In genomic region chr16:85379041-85380001, GRCh38 we compare ENCODE assay signal across 18 cellular contexts.
DNase-seq lines count a peak whose midpoint lies in the region; ATAC-seq, FAIRE-seq and TF ChIP-seq lines count a peak whose summit lies in the region.
"Had no signal": no experiment of that assay in that cellular context is flagged by ENCODE, and none has a peak within 500 bp of the region (broad histone marks: within the 10 kb centered on the region; RNA-seq: fewer than 3 reads in every experiment).

No MANE protein-coding gene starts in this region.

- H3K9me2 ChIP-seq in HCT116 (ENCODE audit: insufficient read depth), result no peaks in the 10 kb centered on the region

- peaks cover 90% of the 10 kb centered on the region for H3K4me1 ChIP-seq in BLaER1
- no peaks in the 10 kb centered on the region; a peak in 2 of 4 replicates for H3K4me1 ChIP-seq in HCT116 (ENCODE audit: control insufficient read depth in 1 of 2, insufficient read depth in 2 of 2, low read length in 2 of 2)
- H3K4me1 ChIP-seq in K562 (replicated peaks in 1 of 2; ENCODE audit: control insufficient read depth in 2 of 2, insufficient read depth in 2 of 2, low read length in 2 of 2), result peaks cover 79 to 100% of the 10 kb centered on the region in 2 experiments
- H3K4me1 ChIP-seq in neuronal stem cell (ENCODE audit: control insufficient read depth in 2 of 2, insufficient read depth in 1 of 2, low read depth in 1 of 2, low read length in 2 of 2), result peaks cover 16 to 35% of the 10 kb centered on the region in 2 donors
- peaks cover 14 to 23% of the 10 kb centered on the region in 2 donors for H3K4me1 ChIP-seq in gastrocnemius medialis

- TF ChIP-seq POLR2A in HCT116 (IDR thresholded peaks at IDR 0.05; ENCODE audit: borderline replicate concordance, extremely low read depth, insufficient read depth, insufficient read length), result no peak
- no peak for TF ChIP-seq POLR2A in K562 (conservative IDR thresholded peaks at IDR 0.05)
- TF ChIP-seq POLR2A in gastrocnemius medialis (IDR thresholded peaks at IDR 0.05), result no peak

- ATAC-seq in HCT116 (0 out of 2 replicates have a peak, but pooled peaks have one; percentile 17), K562 (peak; percentile 14), GM21576 (IDR thresholded peaks at IDR 0.05; ENCODE audit: unreplicated experiment) (no peak), gastrocnemius medialis (no peak)
- ATAC-seq: left lung; naive thymus-derived CD4-positive, alpha-beta T cell had no signal

- H3K9ac ChIP-seq in BLaER1 (no peak overlapping the region), HCT116 (ENCODE audit: low read length) (no peak overlapping the region), K562 (ENCODE audit: insufficient read depth in 1 of 2, low read depth in 2 of 2, low read length in 2 of 2) (peak overlapping the region in 1 of 2 experiments; percentile 80; a peak in 2 of 4 replicates), neuronal stem cell (ENCODE audit: low read depth, low read length, poor library complexity) (no peak overlapping the region)

- CTCF ChIA-PET in HCT116 (lab: Charles Lee) (no interaction called here), K562 (lab: Yijun Ruan, JAX; ENCODE audit: low intra/inter-chr PET ratio) (no interaction called here)

- peak overlapping the region; percentile 86 for H2AK5ac ChIP-seq in neuronal stem cell (ENCODE audit: low read depth, low read length)

- H4K91ac ChIP-seq in neuronal stem cell (ENCODE audit: low read depth, low read length, poor library complexity), result no peak overlapping the region

- RAD21 ChIA-PET in HCT116 (lab: Charles Lee; ENCODE audit: low non-redundant PET in 1 of 2, low total read pairs in 2 of 2, uncharacterized antibody in 2 of 2, unreplicated experiment in 2 of 2), result no interaction called here

- DNase-seq in HCT116 (ENCODE audit: low read depth, low spot score) (no peak), K562 (ENCODE audit: extremely low read depth in 1 of 4, low spot score in 3 of 4) (peak; percentile 55 to 70 (median 58)), neuronal stem cell (ENCODE audit: low spot score) (no peak), gastrocnemius medialis (no peak)
- DNase-seq in central memory CD4-positive, alpha-beta T cell, result no peak
- DNase-seq: activated CD4-positive, alpha-beta T cell treated with anti-CD3 and anti-CD28 coated beads, Interleukin-2, amount 50 U/mL, for 48 hours; activated naive CD4-positive, alpha-beta T cell treated with anti-CD3 and anti-CD28 coated beads, Interleukin-2, amount 50 U/mL, for 16 hours; hypothalamus; left lung; naive thymus-derived CD4-positive, alpha-beta T cell; NCI-H1048; NCI-H1694; RPMI8226; transverse colon had no signal

- TF ChIP-seq RAD21 in HCT116 (IDR thresholded peaks at IDR 0.05; ENCODE audit: low read depth) (no peak), K562 (CRISPR knock-in tag; conservative IDR thresholded peaks at IDR 0.05 in 1 of 2, IDR thresholded peaks at IDR 0.05 in 1 of 2) (0 out of 4 replicates have a peak, but pooled peaks of 1 of the 2 experiments have one; percentile 6)

- H3K36me3 ChIP-seq in BLaER1, result no peaks in the 10 kb centered on the region
- H3K36me3 ChIP-seq in HCT116 (ENCODE audit: control insufficient read depth in 1 of 2, insufficient read depth in 2 of 2, low read length in 2 of 2), result no peaks in the 10 kb centered on the region
- no peaks in the 10 kb centered on the region for H3K36me3 ChIP-seq in K562 (ENCODE audit: control insufficient read depth, insufficient read depth, low read length)
- peaks cover 0 to 3% of the 10 kb centered on the region in 2 donors for H3K36me3 ChIP-seq in neuronal stem cell (replicated peaks in 1 of 2; ENCODE audit: control insufficient read depth in 2 of 2, insufficient read depth in 2 of 2, low read length in 2 of 2)
- no peaks in the 10 kb centered on the region for H3K36me3 ChIP-seq in gastrocnemius medialis
- H3K36me3 ChIP-seq: cardiac muscle cell, left lung, transverse colon had no signal

- H3K27me3 ChIP-seq in BLaER1, result no peaks in the 10 kb centered on the region
- H3K27me3 ChIP-seq in HCT116 (ENCODE audit: insufficient read depth, low read length), result no peaks in the 10 kb centered on the region
- H3K27me3 ChIP-seq in K562 (ENCODE audit: control insufficient read depth in 2 of 2, insufficient read depth in 2 of 2, low read length in 2 of 2), result no peaks in the 10 kb centered on the region
- no peaks in the 10 kb centered on the region for H3K27me3 ChIP-seq in neuronal stem cell (ENCODE audit: control insufficient read depth in 3 of 3, insufficient read depth in 3 of 3, low read depth in 1 of 3, low read length in 3 of 3)
- H3K27me3 ChIP-seq in gastrocnemius medialis, result no peaks in the 10 kb centered on the region
- H3K27me3 ChIP-seq: cardiac muscle cell, transverse colon had no signal

- no TSS peak for BruUV-seq in HCT116 (replicated peaks; lab: Mats Ljungman, UMichigan)
- BruUV-seq in K562 (replicated peaks; lab: Mats Ljungman, UMichigan), result no TSS peak

- 45% methylated on average over 14 of the region's 15 CpGs for WGBS in K562 (ENCODE audit: insufficient coverage, low coverage, missing lambda C conversion rate)
- no CpG with 5 or more reads among the region's 15 CpGs for WGBS in neuronal stem cell (ENCODE audit: extremely low coverage in 2 of 2, insufficient read length in 2 of 2, insufficient replicate concordance in 1 of 2), 2 donors

- H3K27ac ChIP-seq in BLaER1 (peak overlapping the region; percentile 8; the same call in 1 of the 2 replicates), HCT116 (ENCODE audit: low read depth, low read length) (no peak overlapping the region), K562 (ENCODE audit: extremely low read depth, low read depth, low read length) (peak overlapping the region; percentile 17; the same call in 2 of the 3 replicates), neuronal stem cell (replicated peaks; ENCODE audit: low read length) (no peak overlapping the region), gastrocnemius medialis (no peak overlapping the region)
- H3K27ac ChIP-seq: left lung had no signal

- H3K14ac ChIP-seq in neuronal stem cell (ENCODE audit: low read length), result peak overlapping the region; percentile 63

- H2BK12ac ChIP-seq in neuronal stem cell (ENCODE audit: low read length), result peak overlapping the region; percentile 30

- FAIRE-seq in K562 (lab: Jason Lieb, UNC), result no peak
- FAIRE-seq: endometrium had no signal

- H3K4me2 ChIP-seq in BLaER1 (peak overlapping the region; percentile 74), HCT116 (ENCODE audit: low read length) (no peak overlapping the region), K562 (ENCODE audit: insufficient read depth, low read length) (peak overlapping the region; percentile 11; the same call in 1 of the 2 replicates), neuronal stem cell (ENCODE audit: insufficient read depth, low read length, poor library complexity, severe bottlenecking) (no peak overlapping the region)

- H3K79me2 ChIP-seq in HCT116 (ENCODE audit: insufficient read depth, low read length) (no peaks in the 10 kb centered on the region), K562 (ENCODE audit: control insufficient read depth, insufficient read depth, low read length) (peaks cover 23% of the 10 kb centered on the region; the same call in 2 of the 3 replicates)

- H3K18ac ChIP-seq in neuronal stem cell (ENCODE audit: low read length), result peak overlapping the region; percentile 84

- H2BK120ac ChIP-seq in neuronal stem cell (ENCODE audit: low read depth, low read length), result no peak overlapping the region

- POLR2A ChIA-PET in HCT116 (lab: Charles Lee), result no interaction called here
- POLR2A ChIA-PET in K562 (lab: Yijun Ruan, JAX), result interaction anchor here (0.8 to 1.5 kb wide), 3 partner anchors 11 to 36 kb away, joined by 3 to 5 read pairs (median 3); no protein-coding TSS in a partner anchor

- H4K20me1 ChIP-seq in BLaER1 (no peaks in the 10 kb centered on the region), HCT116 (ENCODE audit: insufficient read depth) (no peaks in the 10 kb centered on the region), K562 (replicated peaks; ENCODE audit: control insufficient read depth, insufficient read depth, low read length) (peaks cover 11% of the 10 kb centered on the region)

- H3K4ac ChIP-seq in neuronal stem cell (ENCODE audit: low read length), result no peak overlapping the region

- intact Hi-C loops in HCT116 (cut with micrococcal nuclease) (no loop called here), K562 (cut with micrococcal nuclease) (no loop called here), gastrocnemius medialis (cut with DNase I; ENCODE audit: low total_unique reads) (no loop called here)

- in situ Hi-C loops in K562 (cut with MboI), result no loop called here
- in situ Hi-C loops in gastrocnemius medialis (cut with MboI; ENCODE audit: low sequenced_read_pairs in 4 of 4), result no loop called here

- no peak overlapping the region for H2BK5ac ChIP-seq in neuronal stem cell (ENCODE audit: low read length)

- H2AFZ ChIP-seq in HCT116 (ENCODE audit: low read depth, low read length, poor library complexity, severe bottlenecking) (no peak overlapping the region), K562 (ENCODE audit: low read depth, low read length) (peak overlapping the region; percentile 2; the same call in 1 of the 2 replicates), neuronal stem cell (ENCODE audit: low read length) (no peak overlapping the region)

- no peaks in the 10 kb centered on the region for H3K9me3 ChIP-seq in BLaER1
- H3K9me3 ChIP-seq in HCT116 (ENCODE audit: control insufficient read depth in 1 of 2, insufficient read depth in 1 of 2, low read depth in 1 of 2, low read length in 2 of 2), result peaks cover 0 to 5% of the 10 kb centered on the region in 2 experiments; a peak in 1 of 4 replicates
- 0 out of 2 replicates have a peak, but pooled peaks cover 2% of the 10 kb centered on the region for H3K9me3 ChIP-seq in K562 (replicated peaks; ENCODE audit: control insufficient read depth, insufficient read depth, low read depth, low read length)
- peaks cover 0 to 5% of the 10 kb centered on the region in 2 donors for H3K9me3 ChIP-seq in neuronal stem cell (replicated peaks in 1 of 2; ENCODE audit: control insufficient read depth in 2 of 2, insufficient read depth in 1 of 2, low read depth in 1 of 2, low read length in 2 of 2)
- no peaks in the 10 kb centered on the region for H3K9me3 ChIP-seq in gastrocnemius medialis
- H3K9me3 ChIP-seq: left lung, transverse colon had no signal

- no peaks in the 10 kb centered on the region for H3K9me1 ChIP-seq in K562 (ENCODE audit: control insufficient read depth, insufficient read depth, low read length)

- no peaks in the 10 kb centered on the region for H3K79me1 ChIP-seq in neuronal stem cell (ENCODE audit: low read depth, low read length)

- no peak for TF ChIP-seq CTCF in HCT116 (IDR thresholded peaks at IDR 0.05 in 2 of 3, conservative IDR thresholded peaks at IDR 0.05 in 1 of 3; ENCODE audit: borderline replicate concordance in 1 of 3, insufficient read depth in 1 of 3, low read depth in 2 of 3, low read length in 2 of 3)
- no peak; a peak in 1 of 6 replicates for TF ChIP-seq CTCF in K562 (IDR thresholded peaks at IDR 0.05 in 2 of 3, conservative IDR thresholded peaks at IDR 0.05 in 1 of 3; ENCODE audit: insufficient read depth in 2 of 3, low read depth in 1 of 3, low read length in 3 of 3)
- no peak for TF ChIP-seq CTCF in gastrocnemius medialis (IDR thresholded peaks at IDR 0.05 in 4 of 5, conservative IDR thresholded peaks at IDR 0.05 in 1 of 5)

- peak overlapping the region; percentile 46 for H3K23ac ChIP-seq in neuronal stem cell (ENCODE audit: low read depth, low read length, poor library complexity)

- H2BK15ac ChIP-seq in neuronal stem cell (ENCODE audit: low read length), result peak overlapping the region; percentile 21

- H3K4me3 ChIP-seq in BLaER1, result no peak overlapping the region
- H3K4me3 ChIP-seq in HCT116 (replicated peaks in 1 of 2; ENCODE audit: low read depth in 1 of 2, low read length in 2 of 2), result no peak overlapping the region
- H3K4me3 ChIP-seq in K562, result no peak overlapping the region
- H3K4me3 ChIP-seq in neuronal stem cell (ENCODE audit: low read length in 2 of 2), result no peak overlapping the region
- no peak overlapping the region for H3K4me3 ChIP-seq in gastrocnemius medialis
- H3K4me3 ChIP-seq: cardiac muscle cell, left lung, transverse colon had no signal

- no peak for TF ChIP-seq EP300 in K562 (IDR thresholded peaks at IDR 0.05; ENCODE audit: low read length)

- H4K8ac ChIP-seq in neuronal stem cell (ENCODE audit: low read depth, low read length), result no peak overlapping the region

Comparison
In these comparisons a context has a peak if more than half of its experiments do, and no peak if none do; other contexts are left out.
1. H3K27ac ChIP-seq: peak in BLaER1 (single experiment) and K562 (single experiment); none in HCT116 (single experiment), neuronal stem cell (single experiment) and gastrocnemius medialis (0 of 4).
2. H3K4me2 ChIP-seq: peak in BLaER1 (single experiment) and K562 (single experiment); none in HCT116 (single experiment) and neuronal stem cell (single experiment).
3. ATAC-seq: peak in HCT116 (single experiment) and K562 (single experiment); none in GM21576 (single experiment) and gastrocnemius medialis (0 of 2).
4. DNase-seq: peak in K562 (4 of 4); none in HCT116 (single experiment), neuronal stem cell (single experiment), gastrocnemius medialis (0 of 2) and central memory CD4-positive, alpha-beta T cell (single experiment).